Comparison of ENCODE assay signal across 10 cellular contexts in genomic region chr2:32278476-32278853, GRCh38. TPM values are rescaled to one million over a fixed set of nuclear protein-coding genes. Genes with fewer than 3 reads are reported as not detected.
DNase-seq lines count a peak whose midpoint lies in the region; ATAC-seq, FAIRE-seq and TF ChIP-seq lines count a peak whose summit lies in the region.
"Had no signal": no experiment of that assay in that cellular context is flagged by ENCODE, and none has a peak within 500 bp of the region (broad histone marks: within the 10 kb centered on the region; RNA-seq: fewer than 3 reads in every experiment).

No MANE protein-coding gene starts in this region.

- no peak for TF ChIP-seq EP300 in K562 (IDR thresholded peaks at IDR 0.05; ENCODE audit: low read length)

- CTCF ChIA-PET in K562 (lab: Yijun Ruan, JAX; ENCODE audit: low intra/inter-chr PET ratio) = no interaction called here

- intact Hi-C loops in left ventricle myocardium superior (cut with micrococcal nuclease) = no loop called here
- intact Hi-C loops in K562 (cut with micrococcal nuclease) = loop anchor here (5.0 kb wide), 1 partner anchor 211 kb away; no protein-coding TSS in a partner anchor

- peaks cover 8% of the 10 kb centered on the region for H3K4me1 Mint-ChIP-seq in memory B cell

- peaks cover 3% of the 10 kb centered on the region for H3K36me3 ChIP-seq in cardiac muscle cell
- peaks cover 10% of the 10 kb centered on the region; the same call in 1 of the 3 replicates for H3K36me3 ChIP-seq in K562 (ENCODE audit: control insufficient read depth, insufficient read depth, low read length)
- no peaks in the 10 kb centered on the region for H3K36me3 ChIP-seq in urinary bladder (ENCODE audit: insufficient read depth)

- H3K9me3 ChIP-seq in cardiac muscle cell (ENCODE audit: low read depth) = no peaks in the 10 kb centered on the region
- no peaks in the 10 kb centered on the region for H3K9me3 ChIP-seq in K562 (replicated peaks; ENCODE audit: control insufficient read depth, insufficient read depth, low read depth, low read length)

- peak overlapping the region; percentile 87 for H3K4me2 ChIP-seq in K562 (ENCODE audit: insufficient read depth, low read length)

- in situ Hi-C loops in K562 (cut with MboI) = no loop called here

- TF ChIP-seq RAD21 in K562 (CRISPR knock-in tag; conservative IDR thresholded peaks at IDR 0.05 in 1 of 2, IDR thresholded peaks at IDR 0.05 in 1 of 2) = no peak

- H3K27me3 Mint-ChIP-seq in memory B cell = no peaks in the 10 kb centered on the region

- H3K27ac Mint-ChIP-seq in memory B cell = peak overlapping the region; percentile 99

- H3K36me3 Mint-ChIP-seq in memory B cell = peaks cover 8% of the 10 kb centered on the region

- H2AFZ ChIP-seq in K562 (ENCODE audit: low read depth, low read length) = peak overlapping the region; percentile 32; the same call in 1 of the 2 replicates

- no peak for FAIRE-seq in K562 (lab: Jason Lieb, UNC)
- FAIRE-seq: islet of Langerhans had no signal

- POLR2A ChIA-PET in K562 (lab: Yijun Ruan, JAX) = interaction anchor here (0.5 to 0.8 kb wide), 2 partner anchors 11 to 73 kb away, joined by 3 to 4 read pairs; no protein-coding TSS in a partner anchor

- no TSS peak for BruUV-seq in K562 (replicated peaks; lab: Mats Ljungman, UMichigan)

- WGBS in K562 (ENCODE audit: insufficient coverage, low coverage, missing lambda C conversion rate) = 3% methylated on average over 6 of the region's 6 CpGs
- 12% methylated on average over 6 of the region's 6 CpGs for WGBS in urinary bladder

- H3K9ac ChIP-seq in K562 (ENCODE audit: insufficient read depth in 1 of 2, low read depth in 2 of 2, low read length in 2 of 2) = peak overlapping the region; percentile 93 to 96

- no peaks in the 10 kb centered on the region for H3K4me1 ChIP-seq in cardiac muscle cell (ENCODE audit: low read depth)
- H3K4me1 ChIP-seq in K562 (replicated peaks in 1 of 2; ENCODE audit: control insufficient read depth in 2 of 2, insufficient read depth in 2 of 2, low read length in 2 of 2) = peaks cover 11 to 14% of the 10 kb centered on the region in 2 experiments; a peak in 4 of 5 replicates
- H3K4me1 ChIP-seq in urinary bladder (ENCODE audit: insufficient read depth) = no peaks in the 10 kb centered on the region

- no peaks in the 10 kb centered on the region for H3K9me3 Mint-ChIP-seq in memory B cell

- H3K27me3 ChIP-seq in cardiac muscle cell (peaks cover 7% of the 10 kb centered on the region), K562 (ENCODE audit: control insufficient read depth in 2 of 2, insufficient read depth in 2 of 2, low read length in 2 of 2) (no peaks in the 10 kb centered on the region)

- H3K4me3 ChIP-seq in cardiac muscle cell (peak overlapping the region; percentile 54), K562 (peak overlapping the region; percentile 98), urinary bladder (ENCODE audit: low read depth, low read length) (peak overlapping the region; percentile 80)

- TF ChIP-seq POLR2A in K562 (conservative IDR thresholded peaks at IDR 0.05) = no peak

- H3K9me1 ChIP-seq in K562 (ENCODE audit: control insufficient read depth, insufficient read depth, low read length) = no peaks in the 10 kb centered on the region

- no peaks in the 10 kb centered on the region for H4K20me1 ChIP-seq in K562 (replicated peaks; ENCODE audit: control insufficient read depth, insufficient read depth, low read length)

- DNase-seq in cardiac muscle cell (ENCODE audit: low read depth in 1 of 2, low spot score in 1 of 2) = no peak
- no peak for DNase-seq in left ventricle myocardium superior
- no peak for DNase-seq in K562 (ENCODE audit: extremely low read depth in 1 of 4, low spot score in 3 of 4)
- DNase-seq in memory B cell (ENCODE audit: low spot score in 2 of 2) = no peak
- DNase-seq in NCI-H2196 treated with DMSO at 0.1 percent for 48 hours (lab: John Stamatoyannopoulos, UW; ENCODE audit: unreplicated experiment) = no peak
- DNase-seq in AG08396 (ENCODE audit: low spot score) = no peak
- DNase-seq: NCI-H345 had no signal

- TF ChIP-seq CTCF in cardiac muscle cell (IDR thresholded peaks at IDR 0.05; ENCODE audit: low read depth, low read length) (no peak), K562 (IDR thresholded peaks at IDR 0.05 in 2 of 3, conservative IDR thresholded peaks at IDR 0.05 in 1 of 3; ENCODE audit: insufficient read depth in 2 of 3, low read depth in 1 of 3, low read length in 3 of 3) (no peak)

- ATAC-seq in left ventricle myocardium superior = no peak
- no peak for ATAC-seq in K562
- no peak for ATAC-seq in memory B cell (ENCODE audit: low read depth)
- no peak for ATAC-seq in GM21360 (IDR thresholded peaks at IDR 0.05; ENCODE audit: unreplicated experiment)

- H3K27ac ChIP-seq in cardiac muscle cell (peak overlapping the region; percentile 94), K562 (ENCODE audit: extremely low read depth, low read depth, low read length) (peak overlapping the region; percentile 87), urinary bladder (ENCODE audit: low read depth) (no peak overlapping the region)

- H3K4me3 Mint-ChIP-seq in memory B cell = peak overlapping the region; percentile 92

- H3K79me2 ChIP-seq in K562 (ENCODE audit: control insufficient read depth, insufficient read depth, low read length) = peaks cover 27% of the 10 kb centered on the region

TF ChIP-seq in K562, 482 proteins besides CTCF, POLR2A, EP300 and RAD21 (continues in another document):
- no peak for TF ChIP-seq CBFA2T3 (IDR thresholded peaks at IDR 0.05)
- TF ChIP-seq TBP (optimal IDR thresholded peaks at IDR 0.05; ENCODE audit: low read depth, low read length) = peak; percentile 7
- peak; percentile 16 for TF ChIP-seq CHD1 (IDR thresholded peaks at IDR 0.05; ENCODE audit: low read length)
- TF ChIP-seq LARP7 (IDR thresholded peaks at IDR 0.05) = no peak
- TF ChIP-seq VEZF1 (CRISPR knock-in tag; IDR thresholded peaks at IDR 0.05) = peak; percentile 33; the same call in 1 of the 2 replicates

RNA-seq across cellular contexts. Expression of gene YIPF4, which starts 0.8 kb away (rescaled TPM):
- total RNA-seq in cardiac muscle cell (8.8 and 9.6 TPM in 2 replicates), left ventricle myocardium superior (71.9 TPM), K562 (2014; rRNA removed) (7.0 and 8.6 TPM in 2 replicates), K562 (2014; rRNA removed; fragmentation: Illumina TruSeq; extraction: Trizol) (39.6 and 51.0 TPM in 2 replicates), K562 (2015; rRNA removed; fragmentation: Illumina TruSeq; extraction: Trizol) (15.3 and 17.5 TPM in 2 replicates), K562 (2021) (42.7 and 46.9 TPM in 2 replicates), urinary bladder (46.2 TPM)
- polyA plus RNA-seq in cardiac muscle cell (68.8 and 85.2 TPM in 2 replicates), K562 (2011; rRNA removed) (14.6 and 26.5 TPM in 2 replicates), K562 (2014; fragmentation: Illumina TruSeq; extraction: Trizol) (13.1 and 13.9 TPM in 2 replicates), K562 (2014; fragmentation: Nextera tagmentation; extraction: Ambion mirVana) (1 to 10 TPM; 4.9 to 7.7 TPM), K562 (2014; rRNA removed) (25.4 and 26.5 TPM in 2 replicates), urinary bladder (17.2 TPM)
- total RNA-seq in K562 (2011; cell fraction: chromatin; rRNA removed; ENCODE audit: low replicate concordance) = 9.1 and 41.3 TPM in 2 replicates
- 6.1 and 6.3 TPM in 2 replicates for total RNA-seq in K562 (2011; cell fraction: nucleolus; rRNA removed)
- total RNA-seq in K562 (2011; cell fraction: nucleoplasm; rRNA removed) = 10.7 and 20.3 TPM in 2 replicates
- 2.3 and 6.0 TPM in 2 replicates for polyA plus RNA-seq in K562 (2011; cell fraction: cytosol; rRNA removed)
- 2.1 and 3.2 TPM in 2 replicates for polyA plus RNA-seq in K562 (2011; cell fraction: nucleus; rRNA removed)
- 23.9 and 27.2 TPM in 2 replicates for polyA plus RNA-seq in K562 (2012)
- 10.0 and 11.8 TPM in 2 replicates for polyA minus RNA-seq in K562 (2011; rRNA and poly(A)+ RNA removed)
- 1.9 and 8.4 TPM in 2 replicates for polyA minus RNA-seq in K562 (2011; cell fraction: cytosol; rRNA and poly(A)+ RNA removed)
- 2.3 and 4.3 TPM in 2 replicates for polyA minus RNA-seq in K562 (2011; cell fraction: nucleus; rRNA and poly(A)+ RNA removed)

RNA-seq across cellular contexts. Expression of gene NLRC4, which starts 13.8 kb away (rescaled TPM):
- total RNA-seq in cardiac muscle cell = not detected in 2 replicates
- 0.64 and 1.3 TPM in 2 replicates for polyA plus RNA-seq in cardiac muscle cell
- total RNA-seq in left ventricle myocardium superior = 0.82 TPM
- not detected in 2 replicates for total RNA-seq in K562 (2011; cell fraction: chromatin; rRNA removed; ENCODE audit: low replicate concordance)
- 0.17 TPM in 1 of 2 replicates, not detected in the other for total RNA-seq in K562 (2011; cell fraction: nucleolus; rRNA removed)
- not detected in 2 replicates for total RNA-seq in K562 (2011; cell fraction: nucleoplasm; rRNA removed)
- total RNA-seq in K562 (2014; rRNA removed) = 0.08 TPM in 1 of 2 replicates, not detected in the other
- 0.07 TPM in 1 of 2 replicates, not detected in the other for total RNA-seq in K562 (2014; rRNA removed; fragmentation: Illumina TruSeq; extraction: Trizol)
- 0.04 and 0.14 TPM in 2 replicates for total RNA-seq in K562 (2015; rRNA removed; fragmentation: Illumina TruSeq; extraction: Trizol)
- total RNA-seq in K562 (2021) = 0.07 TPM in 1 of 2 replicates, not detected in the other
- polyA plus RNA-seq in K562 (2011; rRNA removed) = 0.03 and 0.07 TPM in 2 replicates
- polyA plus RNA-seq in K562 (2011; cell fraction: cytosol; rRNA removed) = 0.04 TPM in 1 of 2 replicates, not detected in the other
- polyA plus RNA-seq in K562 (2011; cell fraction: nucleus; rRNA removed) = 0.03 and 0.06 TPM in 2 replicates
- 0.21 and 0.46 TPM in 2 replicates for polyA plus RNA-seq in K562 (2012)
- polyA plus RNA-seq in K562 (2014; fragmentation: Illumina TruSeq; extraction: Trizol) = 0.04 TPM in 1 of 2 replicates, not detected in the other
- polyA plus RNA-seq in K562 (2014; fragmentation: Nextera tagmentation; extraction: Ambion mirVana) = under 1 TPM; 0.06 to 0.18 TPM
- polyA plus RNA-seq in K562 (2014; rRNA removed) = 0.05 TPM in 1 of 2 replicates, not detected in the other
- polyA minus RNA-seq in K562 (2011; rRNA and poly(A)+ RNA removed) = not detected in 2 replicates
- not detected in 2 replicates for polyA minus RNA-seq in K562 (2011; cell fraction: cytosol; rRNA and poly(A)+ RNA removed)
- 0.13 TPM in 1 of 2 replicates, not detected in the other for polyA minus RNA-seq in K562 (2011; cell fraction: nucleus; rRNA and poly(A)+ RNA removed)
- total RNA-seq in urinary bladder = 1.7 TPM
- 0.67 TPM for polyA plus RNA-seq in urinary bladder
